In the genomic region with DNA sequence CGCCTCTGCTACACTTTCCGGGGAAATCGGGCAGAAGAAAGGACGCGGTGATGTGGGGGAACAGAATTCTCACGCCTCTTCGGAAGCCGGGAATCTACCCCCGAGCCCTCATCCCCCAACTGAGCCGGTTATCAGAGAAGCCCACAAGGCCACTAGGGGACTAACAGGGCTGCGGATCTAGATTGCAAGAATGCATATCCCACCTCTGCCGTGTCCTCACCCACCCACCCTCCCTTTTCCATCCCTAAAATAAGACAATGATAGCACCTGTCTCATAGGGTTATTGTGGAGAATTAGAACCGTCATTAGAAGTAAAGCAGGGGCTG, we compare ENCODE assay signal across 8 cellular contexts. TPM values are rescaled to one million over a fixed set of nuclear protein-coding genes. Genes with fewer than 3 reads are reported as not detected.
A peak's percentile ranks its signal among the peaks of the same experiment; 100 is the strongest.
DNase-seq lines count a peak whose midpoint lies in the region; ATAC-seq and TF ChIP-seq lines count a peak whose summit lies in the region.

No MANE protein-coding gene starts in this region.

- peak overlapping the region; percentile 89 for H3K27ac ChIP-seq in layer of hippocampus (ENCODE audit: low read depth, low read length)
- H3K27ac ChIP-seq in thymus (ENCODE audit: low read depth): peak overlapping the region; percentile 96

- H3K36me3 ChIP-seq in thymus (ENCODE audit: control insufficient read depth, insufficient read depth): peaks cover 23% of the 10 kb centered on the region

- H3K27me3 ChIP-seq in layer of hippocampus (ENCODE audit: control insufficient read depth, insufficient read depth, low read length) (no peaks in the 10 kb centered on the region), thymus (ENCODE audit: control insufficient read depth, insufficient read depth) (no peaks in the 10 kb centered on the region)

- peaks cover 42% of the 10 kb centered on the region for H3K4me1 Mint-ChIP-seq in activated CD8-positive, alpha-beta memory T cell treated with anti-CD3 and anti-CD28 coated beads, Interleukin-2, amount 10 ng/mL, durations not matched to agents 7 days and 5 days
- H3K4me1 Mint-ChIP-seq in activated naive CD8-positive, alpha-beta T cell treated with anti-CD3 and anti-CD28 coated beads, Interleukin-2, amount 10 ng/mL, durations not matched to agents 7 days and 5 days: peaks cover 31% of the 10 kb centered on the region

- no peak for DNase-seq in activated CD8-positive, alpha-beta memory T cell treated with anti-CD3 and anti-CD28 coated beads, Interleukin-2, amount 10 ng/mL, durations not matched to agents 7 days and 5 days
- no peak for DNase-seq in activated CD8-positive, alpha-beta memory T cell treated with anti-CD3 and anti-CD28 coated beads, Interleukin-2, amount 50 U/mL, for 4 hours
- no peak for DNase-seq in activated naive CD8-positive, alpha-beta T cell treated with anti-CD3 and anti-CD28 coated beads, Interleukin-2, amount 10 ng/mL, durations not matched to agents 7 days and 5 days
- DNase-seq in GM13976 (ENCODE audit: low spot score): no peak

- WGBS in thymus: 7% methylated on average over 13 of the region's 13 CpGs

- no peaks in the 10 kb centered on the region for H3K9me3 Mint-ChIP-seq in activated CD8-positive, alpha-beta memory T cell treated with anti-CD3 and anti-CD28 coated beads, Interleukin-2, amount 10 ng/mL, durations not matched to agents 7 days and 5 days (ENCODE audit: low read depth)
- H3K9me3 Mint-ChIP-seq in activated naive CD8-positive, alpha-beta T cell treated with anti-CD3 and anti-CD28 coated beads, Interleukin-2, amount 10 ng/mL, durations not matched to agents 7 days and 5 days: no peaks in the 10 kb centered on the region

- no peaks in the 10 kb centered on the region for H3K27me3 Mint-ChIP-seq in activated CD8-positive, alpha-beta memory T cell treated with anti-CD3 and anti-CD28 coated beads, Interleukin-2, amount 10 ng/mL, durations not matched to agents 7 days and 5 days
- H3K27me3 Mint-ChIP-seq in activated naive CD8-positive, alpha-beta T cell treated with anti-CD3 and anti-CD28 coated beads, Interleukin-2, amount 10 ng/mL, durations not matched to agents 7 days and 5 days: no peaks in the 10 kb centered on the region

- peaks cover 26% of the 10 kb centered on the region for H3K36me3 Mint-ChIP-seq in activated CD8-positive, alpha-beta memory T cell treated with anti-CD3 and anti-CD28 coated beads, Interleukin-2, amount 10 ng/mL, durations not matched to agents 7 days and 5 days
- H3K36me3 Mint-ChIP-seq in activated naive CD8-positive, alpha-beta T cell treated with anti-CD3 and anti-CD28 coated beads, Interleukin-2, amount 10 ng/mL, durations not matched to agents 7 days and 5 days: peaks cover 13% of the 10 kb centered on the region

- POLR2A ChIA-PET in activated naive CD8-positive, alpha-beta T cell treated with anti-CD3 and anti-CD28 coated beads, Interleukin-2, amount 10 ng/mL, durations not matched to agents 7 days and 5 days (lab: Charles Lee): interaction anchor here (0.7 to 4.5 kb wide), 13 partner anchors 10 to 189 kb away, joined by 3 to 32 read pairs (median 5); partner anchors contain the start of genes HAUS5, HSPB6 and KMT2B

- H3K4me3 Mint-ChIP-seq in activated CD8-positive, alpha-beta memory T cell treated with anti-CD3 and anti-CD28 coated beads, Interleukin-2, amount 10 ng/mL, durations not matched to agents 7 days and 5 days: peak overlapping the region; percentile 84
- peak overlapping the region; percentile 96 for H3K4me3 Mint-ChIP-seq in activated naive CD8-positive, alpha-beta T cell treated with anti-CD3 and anti-CD28 coated beads, Interleukin-2, amount 10 ng/mL, durations not matched to agents 7 days and 5 days

- in situ Hi-C loops in GM13976 (cut with MboI; ENCODE audit: low sequenced_read_pairs, unreplicated experiment): no loop called here

- peak overlapping the region; percentile 79 for H3K4me3 ChIP-seq in thymus (ENCODE audit: low read length)

- no peak for ATAC-seq in activated CD8-positive, alpha-beta memory T cell treated with anti-CD3 and anti-CD28 coated beads, Interleukin-2, amount 10 ng/mL, durations not matched to agents 7 days and 5 days
- ATAC-seq in activated naive CD8-positive, alpha-beta T cell treated with anti-CD3 and anti-CD28 coated beads, Interleukin-2, amount 10 ng/mL, durations not matched to agents 7 days and 5 days (ENCODE audit: low read depth): no peak
- ATAC-seq in HG03108 (IDR thresholded peaks at IDR 0.05; ENCODE audit: unreplicated experiment): no peak
- ATAC-seq in GM18909 (IDR thresholded peaks at IDR 0.05; ENCODE audit: poor library complexity, unreplicated experiment): no peak

- no peak for TF ChIP-seq CTCF in GM13976 (IDR thresholded peaks at IDR 0.05; ENCODE audit: borderline replicate concordance, control extremely low read depth, extremely low read depth, insufficient read depth, missing control alignments)

- no peaks in the 10 kb centered on the region for H3K9me3 ChIP-seq in thymus (ENCODE audit: control insufficient read depth)

- H3K27ac Mint-ChIP-seq in activated CD8-positive, alpha-beta memory T cell treated with anti-CD3 and anti-CD28 coated beads, Interleukin-2, amount 10 ng/mL, durations not matched to agents 7 days and 5 days: peak overlapping the region; percentile 100
- H3K27ac Mint-ChIP-seq in activated naive CD8-positive, alpha-beta T cell treated with anti-CD3 and anti-CD28 coated beads, Interleukin-2, amount 10 ng/mL, durations not matched to agents 7 days and 5 days: peak overlapping the region; percentile 94

- H3K4me1 ChIP-seq in thymus (ENCODE audit: control insufficient read depth, insufficient read depth, low read length): peaks cover 27% of the 10 kb centered on the region

- CTCF ChIA-PET in activated CD8-positive, alpha-beta memory T cell treated with anti-CD3 and anti-CD28 coated beads, Interleukin-2, amount 10 ng/mL, durations not matched to agents 7 days and 5 days (lab: Charles Lee): interaction anchor here (0.6 to 2.2 kb wide), 13 partner anchors 10 to 230 kb away, joined by 3 to 10 read pairs (median 4); partner anchors contain the start of gene HSPB6

RNA-seq across cellular contexts. Expression of gene IGFLR1, which starts 1.1 kb away (rescaled TPM):
- total RNA-seq in activated CD8-positive, alpha-beta memory T cell treated with anti-CD3 and anti-CD28 coated beads, Interleukin-2, amount 10 ng/mL, durations not matched to agents 7 days and 5 days: 100 to 1,000 TPM in 1 of 2 experiments, 10 to 100 TPM in 1; 51.7 to 117 TPM
- 10 to 100 TPM; 63.0 to 63.4 TPM for total RNA-seq in activated naive CD8-positive, alpha-beta T cell treated with anti-CD3 and anti-CD28 coated beads, Interleukin-2, amount 10 ng/mL, durations not matched to agents 7 days and 5 days
- polyA plus RNA-seq in thymus: 67.8 TPM

RNA-seq across cellular contexts. Expression of gene U2AF1L4, which starts 4.0 kb away (rescaled TPM):
- total RNA-seq in activated CD8-positive, alpha-beta memory T cell treated with anti-CD3 and anti-CD28 coated beads, Interleukin-2, amount 10 ng/mL, durations not matched to agents 7 days and 5 days: 10 to 100 TPM; 25.1 to 35.6 TPM
- total RNA-seq in activated naive CD8-positive, alpha-beta T cell treated with anti-CD3 and anti-CD28 coated beads, Interleukin-2, amount 10 ng/mL, durations not matched to agents 7 days and 5 days: 10 to 100 TPM; 31.9 to 33.1 TPM
- 45.0 TPM for polyA plus RNA-seq in thymus

RNA-seq across cellular contexts. Expression of gene PSENEN, which starts 4.3 kb away (rescaled TPM):
- total RNA-seq in activated CD8-positive, alpha-beta memory T cell treated with anti-CD3 and anti-CD28 coated beads, Interleukin-2, amount 10 ng/mL, durations not matched to agents 7 days and 5 days: 10 to 100 TPM; 39.1 to 49.0 TPM
- total RNA-seq in activated naive CD8-positive, alpha-beta T cell treated with anti-CD3 and anti-CD28 coated beads, Interleukin-2, amount 10 ng/mL, durations not matched to agents 7 days and 5 days: 10 to 100 TPM; 35.7 to 36.3 TPM
- polyA plus RNA-seq in thymus: 104 TPM

RNA-seq across cellular contexts. Expression of gene LIN37, which starts 7.2 kb away (rescaled TPM):
- 1 to 10 TPM; 8.9 to 9.2 TPM for total RNA-seq in activated CD8-positive, alpha-beta memory T cell treated with anti-CD3 and anti-CD28 coated beads, Interleukin-2, amount 10 ng/mL, durations not matched to agents 7 days and 5 days
- total RNA-seq in activated naive CD8-positive, alpha-beta T cell treated with anti-CD3 and anti-CD28 coated beads, Interleukin-2, amount 10 ng/mL, durations not matched to agents 7 days and 5 days: 10 to 100 TPM; 18.3 to 22.4 TPM
- 24.2 TPM for polyA plus RNA-seq in thymus

RNA-seq across cellular contexts. Expression of gene HSPB6, which starts 15.7 kb away (rescaled TPM):
- total RNA-seq in activated CD8-positive, alpha-beta memory T cell treated with anti-CD3 and anti-CD28 coated beads, Interleukin-2, amount 10 ng/mL, durations not matched to agents 7 days and 5 days: not detected
- under 1 TPM in 1 of 2 experiments, not detected in 1; 0.36 TPM for total RNA-seq in activated naive CD8-positive, alpha-beta T cell treated with anti-CD3 and anti-CD28 coated beads, Interleukin-2, amount 10 ng/mL, durations not matched to agents 7 days and 5 days
- polyA plus RNA-seq in thymus: 18.9 TPM
